In genomic region chr2:113818382-113818951, GRCh38 we compare ENCODE assay signal across 8 cellular contexts.
DNase-seq lines count a peak whose midpoint lies in the region; ATAC-seq and TF ChIP-seq lines count a peak whose summit lies in the region.

No MANE protein-coding gene starts in this region.

- peak; percentile 99 for DNase-seq in GM23248
- peak; percentile 78 for DNase-seq in T1000 (lab: John Stamatoyannopoulos, UW)
- DNase-seq in heart left ventricle: peak in 4 of 5 donors; percentile 18 to 63 (median 42)
- peak; percentile 95 for DNase-seq in retinal pigment epithelial cell (ENCODE audit: low read depth)
- DNase-seq in dorsolateral prefrontal cortex: no peak
- no peak for DNase-seq in GF-D8 (lab: John Stamatoyannopoulos, UW)
- DNase-seq in mesenteric fat pad (ENCODE audit: low spot score): no peak

- H3K79me2 ChIP-seq in GM23248 (ENCODE audit: insufficient read depth): no peaks in the 10 kb centered on the region

- H3K4me3 ChIP-seq in GM23248 (peak overlapping the region; percentile 62), heart left ventricle (peak overlapping the region in 8 of 12 donors; percentile 12 to 49 (median 30)), retinal pigment epithelial cell (ENCODE audit: low read length) (peak overlapping the region; percentile 9), dorsolateral prefrontal cortex (no peak overlapping the region)

- H3K4me1 ChIP-seq in GM23248 (ENCODE audit: insufficient read depth) (peaks cover 15% of the 10 kb centered on the region), heart left ventricle (peaks cover 0 to 16% (median 2%) of the 10 kb centered on the region in 12 donors)

- in situ Hi-C loops in GM23248 (cut with MboI): no loop called here

- H4K20me1 ChIP-seq in GM23248 (ENCODE audit: insufficient read depth): no peaks in the 10 kb centered on the region

- no peaks in the 10 kb centered on the region for H3K36me3 ChIP-seq in GM23248 (ENCODE audit: low read depth)
- H3K36me3 ChIP-seq in heart left ventricle: peaks cover 0 to 4% (median 0%) of the 10 kb centered on the region in 9 donors

- intact Hi-C loops in heart left ventricle (cut with DNase I): loop anchor here in 2 of 10 donors (5.0 kb wide), 1 partner anchor 61 kb away; the partner anchor contains the start of gene SLC35F5 (in 2 of the 2)
- intact Hi-C loops in dorsolateral prefrontal cortex (cut with DNase I): no loop called here

- H3K27ac ChIP-seq in GM23248: peak overlapping the region; percentile 65
- peak overlapping the region; percentile 38 to 84 (median 67) for H3K27ac ChIP-seq in heart left ventricle
- no peak overlapping the region for H3K27ac ChIP-seq in dorsolateral prefrontal cortex

- no peaks in the 10 kb centered on the region for H3K27me3 ChIP-seq in GM23248 (replicated peaks; ENCODE audit: insufficient read depth)
- H3K27me3 ChIP-seq in heart left ventricle: no peaks in the 10 kb centered on the region
- no peaks in the 10 kb centered on the region for H3K27me3 ChIP-seq in dorsolateral prefrontal cortex

- no peak for TF ChIP-seq CTCF in heart left ventricle (IDR thresholded peaks at IDR 0.05)
- no peak for TF ChIP-seq CTCF in retinal pigment epithelial cell (conservative IDR thresholded peaks at IDR 0.05; ENCODE audit: low read depth, low read length)
- TF ChIP-seq CTCF in dorsolateral prefrontal cortex (IDR thresholded peaks at IDR 0.05 in 54 of 56, conservative IDR thresholded peaks at IDR 0.05 in 2 of 56; ENCODE audit: low read depth in 1 of 56, partially characterized antibody in 56 of 56): no peak

- H3K9me2 ChIP-seq in GM23248 (ENCODE audit: insufficient read depth): no peaks in the 10 kb centered on the region

- peak overlapping the region; percentile 66 for H3K9ac ChIP-seq in GM23248

- H3K9me3 ChIP-seq in GM23248 (ENCODE audit: low read depth): no peaks in the 10 kb centered on the region
- H3K9me3 ChIP-seq in heart left ventricle: no peaks in the 10 kb centered on the region

- peaks cover 15% of the 10 kb centered on the region for H3F3A ChIP-seq in GM23248 (ENCODE audit: insufficient read depth)

- H3K4me2 ChIP-seq in GM23248 (ENCODE audit: unreplicated experiment): peak overlapping the region; percentile 90

- ATAC-seq in heart left ventricle: peak; percentile 79 to 97 (median 88)
- ATAC-seq in GM21360 (IDR thresholded peaks at IDR 0.05; ENCODE audit: unreplicated experiment): no peak

- 6 to 8% methylated on average over 10 of the region's 10 CpGs for WGBS in GM23248 (ENCODE audit: low coverage in 1 of 2, low lambda C conversion rate in 2 of 2, missing lambda C conversion rate in 2 of 2), 2 experiments
- 7 to 14% (median 11%) methylated on average over 10 of the region's 10 CpGs for WGBS in heart left ventricle, 4 donors

- peak overlapping the region; percentile 63 for H2AFZ ChIP-seq in GM23248

- no peak for TF ChIP-seq POLR2A in heart left ventricle (IDR thresholded peaks at IDR 0.05)

Comparison
In these comparisons a context has a peak if more than half of its experiments do, and no peak if none do; other contexts are left out.
1. DNase-seq: peak in GM23248 (single experiment), T1000 (single experiment), heart left ventricle (4 of 5) and retinal pigment epithelial cell (single experiment); none in dorsolateral prefrontal cortex (0 of 10), GF-D8 (single experiment) and mesenteric fat pad (single experiment).
2. H3K27ac ChIP-seq: peak in GM23248 (single experiment) and heart left ventricle (12 of 12); none in dorsolateral prefrontal cortex (0 of 59).
3. H3K4me3 ChIP-seq: peak in GM23248 (single experiment), heart left ventricle (8 of 12) and retinal pigment epithelial cell (single experiment); none in dorsolateral prefrontal cortex (0 of 59).